ENCODE assay signal across 12 cellular contexts in genomic region chr3:43364926-43365325, GRCh38.
DNase-seq lines count a peak whose midpoint lies in the region; ATAC-seq and TF ChIP-seq lines count a peak whose summit lies in the region.
"Had no signal": no experiment of that assay in that cellular context is flagged by ENCODE, and none has a peak within 500 bp of the region (broad histone marks: within the 10 kb centered on the region; RNA-seq: fewer than 3 reads in every experiment).

No MANE protein-coding gene starts in this region.

- no peaks in the 10 kb centered on the region for H3K36me3 ChIP-seq in right atrium auricular region
- peaks cover 0 to 17% (median 5%) of the 10 kb centered on the region in 4 donors for H3K36me3 ChIP-seq in esophagus muscularis mucosa
- H3K36me3 ChIP-seq in testis (ENCODE audit: low read depth, missing control alignments) = no peaks in the 10 kb centered on the region
- no peaks in the 10 kb centered on the region for H3K36me3 ChIP-seq in HAP-1 (replicated peaks)

- no peaks in the 10 kb centered on the region for H3K27me3 ChIP-seq in right cardiac atrium (ENCODE audit: control insufficient read depth, insufficient read depth)
- no peaks in the 10 kb centered on the region for H3K27me3 ChIP-seq in right atrium auricular region
- no peaks in the 10 kb centered on the region for H3K27me3 ChIP-seq in esophagus muscularis mucosa
- H3K27me3 ChIP-seq in testis = no peaks in the 10 kb centered on the region
- H3K27me3 ChIP-seq in HAP-1 (ENCODE audit: low read depth) = no peaks in the 10 kb centered on the region

- TF ChIP-seq EP300 in esophagus muscularis mucosa (IDR thresholded peaks at IDR 0.05) = no peak

- no peak overlapping the region for H3K4me3 ChIP-seq in right cardiac atrium (ENCODE audit: low read length)
- no peak overlapping the region for H3K4me3 ChIP-seq in right atrium auricular region
- no peak overlapping the region for H3K4me3 ChIP-seq in esophagus muscularis mucosa
- H3K4me3 ChIP-seq in testis = no peak overlapping the region
- H3K4me3 ChIP-seq in HAP-1 = no peak overlapping the region
- H3K4me3 ChIP-seq: GM23338 had no signal

- WGBS in right cardiac atrium = 97% methylated on average over 14 of the region's 14 CpGs
- 97% methylated on average over 14 of the region's 14 CpGs for WGBS in esophagus muscularis mucosa
- WGBS in testis, 2 donors = 82 to 91% methylated on average over 14 of the region's 14 CpGs

- no peak overlapping the region for H3K27ac ChIP-seq in right cardiac atrium (ENCODE audit: low read length)
- H3K27ac ChIP-seq in right atrium auricular region = no peak overlapping the region
- peak overlapping the region in 1 of 4 donors; percentile 22 for H3K27ac ChIP-seq in esophagus muscularis mucosa (replicated peaks in 1 of 4)
- H3K27ac ChIP-seq in testis = no peak overlapping the region
- H3K27ac ChIP-seq: 22Rv1 had no signal

- peaks cover 4% of the 10 kb centered on the region for H3K4me1 ChIP-seq in right cardiac atrium (ENCODE audit: control insufficient read depth, insufficient read depth, low read length)
- H3K4me1 ChIP-seq in right atrium auricular region = peaks cover 0 to 28% of the 10 kb centered on the region in 2 donors
- H3K4me1 ChIP-seq in esophagus muscularis mucosa = peaks cover 10 to 23% (median 19%) of the 10 kb centered on the region in 4 donors
- no peaks in the 10 kb centered on the region for H3K4me1 ChIP-seq in testis
- no peaks in the 10 kb centered on the region for H3K4me1 ChIP-seq in HAP-1

- TF ChIP-seq CTCF in right atrium auricular region (IDR thresholded peaks at IDR 0.05) (no peak), esophagus muscularis mucosa (IDR thresholded peaks at IDR 0.05) (no peak), testis (IDR thresholded peaks at IDR 0.05) (no peak)

- no peak for TF ChIP-seq POLR2A in esophagus muscularis mucosa (IDR thresholded peaks at IDR 0.05; ENCODE audit: low read depth)
- no peak for TF ChIP-seq POLR2A in testis (IDR thresholded peaks at IDR 0.05)

- in situ Hi-C loops in HAP-1 (cut with MboI; ENCODE audit: low sequenced_read_pairs) = no loop called here

- no peak for ATAC-seq in right cardiac atrium
- ATAC-seq: GM23338 had no signal

- H3K9me3 ChIP-seq in right cardiac atrium (ENCODE audit: control insufficient read depth, low read length) (no peaks in the 10 kb centered on the region), right atrium auricular region (no peaks in the 10 kb centered on the region), esophagus muscularis mucosa (no peaks in the 10 kb centered on the region), testis (no peaks in the 10 kb centered on the region), HAP-1 (no peaks in the 10 kb centered on the region)

- intact Hi-C loops in right cardiac atrium (cut with DNase I) = no loop called here
- intact Hi-C loops in esophagus muscularis mucosa (cut with DNase I) = no loop called here
- intact Hi-C loops in testis (cut with DNase I; ENCODE audit: low total_unique reads) = no loop called here

- DNase-seq in activated CD8-positive, alpha-beta memory T cell treated with anti-CD3 and anti-CD28 coated beads for 24 hours = peak; percentile 46
- DNase-seq in activated CD8-positive, alpha-beta memory T cell treated with anti-CD3 and anti-CD28 coated beads, Interleukin-2, amount 50 U/mL, for 48 hours = no peak
- DNase-seq in right cardiac atrium (peak in 2 of 3 donors; percentile 44 to 48), right atrium auricular region (ENCODE audit: low spot score) (no peak), esophagus muscularis mucosa (ENCODE audit: extremely low spot score) (peak; percentile 34), testis (peak; percentile 49), SKM-1 (lab: John Stamatoyannopoulos, UW; ENCODE audit: unreplicated experiment) (no peak), HAP-1 (ENCODE audit: low spot score in 2 of 2) (no peak)
- DNase-seq: DMS53, H7 had no signal

Comparison
In these comparisons a context has a peak if more than half of its experiments do, and no peak if none do; other contexts are left out.
1. DNase-seq: peak in activated CD8-positive, alpha-beta memory T cell treated with anti-CD3 and anti-CD28 coated beads for 24 hours (single experiment), right cardiac atrium (2 of 3), esophagus muscularis mucosa (single experiment) and testis (single experiment); none in activated CD8-positive, alpha-beta memory T cell treated with anti-CD3 and anti-CD28 coated beads, Interleukin-2, amount 50 U/mL, for 48 hours (single experiment), right atrium auricular region (single experiment), SKM-1 (single experiment) and HAP-1 (0 of 2).